In genomic region chr2:227402959-227403358, GRCh38 we compare ENCODE assay signal across 25 cellular contexts. TPM values are rescaled to one million over a fixed set of nuclear protein-coding genes. Genes with fewer than 3 reads are reported as not detected.
DNase-seq lines count a peak whose midpoint lies in the region; ATAC-seq, FAIRE-seq and TF ChIP-seq lines count a peak whose summit lies in the region.
"Had no signal": no experiment of that assay in that cellular context is flagged by ENCODE, and none has a peak within 500 bp of the region (broad histone marks: within the 10 kb centered on the region; RNA-seq: fewer than 3 reads in every experiment).

No MANE protein-coding gene starts in this region.

- FAIRE-seq in bronchial epithelial cell (lab: Jason Lieb, UNC): no peak
- FAIRE-seq: keratinocyte had no signal

- DNase-seq in MCF 10A (ENCODE audit: unreplicated experiment) (peak; percentile 91), breast epithelium (ENCODE audit: low spot score in 2 of 2) (no peak), MG63 (peak; percentile 28), bronchial epithelial cell (ENCODE audit: low read depth) (peak; percentile 83), NCI-H128 (lab: John Stamatoyannopoulos, UW; ENCODE audit: unreplicated experiment) (no peak), OCI-M1 (lab: John Stamatoyannopoulos, UW) (no peak)
- DNase-seq in stimulated activated naive B cell treated with anti-CD40 and anti-IgM and Interleukin-4, amounts not matched to agents 10 μg/mL and 1 μg/mL and 100 μg/mL, for 72 hours: no peak
- DNase-seq in activated CD8-positive, alpha-beta memory T cell treated with anti-CD3 and anti-CD28 coated beads, Interleukin-2, amount 50 U/mL, for 4 hours: no peak
- DNase-seq: activated B cell treated with CpG ODN at 0.5 μM for 24 hours; activated T-cell treated with anti-CD3 and anti-CD28 coated beads, Interleukin-2, amount 50 U/mL, for 24 hours; C1 segment of cervical spinal cord; cerebellar nuclear complex; erythroblast; H7; lower lobe of right lung; NCI-H146; NCI-H2171; NCI-H526; stimulated activated CD4-positive, alpha-beta T cell treated with anti-CD3 and anti-CD28 coated beads, Interleukin-4, amount 100 ng/mL, for 4 hours; T1000 had no signal

- BruUV-seq in MCF 10A (replicated peaks; lab: Mats Ljungman, UMichigan): no TSS peak

- no peak for ATAC-seq in stimulated activated naive B cell treated with anti-CD40 and anti-IgM and Interleukin-4, amounts not matched to agents 10 μg/mL and 1 μg/mL and 100 μg/mL, for 72 hours (replicated peaks)
- ATAC-seq: lower lobe of right lung, Right ventricle myocardium inferior had no signal

- H3K36me3 Mint-ChIP-seq in MCF 10A (ENCODE audit: insufficient read depth, unreplicated experiment): no peaks in the 10 kb centered on the region
- peaks cover 0 to 8% of the 10 kb centered on the region in 2 donors for H3K36me3 Mint-ChIP-seq in stimulated activated naive B cell treated with anti-CD40 and anti-IgM and Interleukin-4, amounts not matched to agents 10 μg/mL and 1 μg/mL and 100 μg/mL, for 72 hours
- H3K36me3 Mint-ChIP-seq: activated naive CD8-positive, alpha-beta T cell; type B pancreatic cell had no signal

- no peaks in the 10 kb centered on the region for H3K4me1 ChIP-seq in breast epithelium

- no peaks in the 10 kb centered on the region for H3K27me3 Mint-ChIP-seq in MCF 10A (ENCODE audit: insufficient read depth, unreplicated experiment)
- peaks cover 0 to 3% of the 10 kb centered on the region in 2 donors for H3K27me3 Mint-ChIP-seq in stimulated activated naive B cell treated with anti-CD40 and anti-IgM and Interleukin-4, amounts not matched to agents 10 μg/mL and 1 μg/mL and 100 μg/mL, for 72 hours
- H3K27me3 Mint-ChIP-seq: activated B cell treated with CpG ODN at 0.5 μM for 24 hours; activated naive CD8-positive, alpha-beta T cell; activated T-cell treated with anti-CD3 and anti-CD28 coated beads, Interleukin-2, amount 50 U/mL, for 24 hours; type B pancreatic cell had no signal

- H3K27me3 ChIP-seq in breast epithelium: no peaks in the 10 kb centered on the region
- H3K27me3 ChIP-seq in MG63: no peaks in the 10 kb centered on the region
- no peaks in the 10 kb centered on the region for H3K27me3 ChIP-seq in bronchial epithelial cell (ENCODE audit: control insufficient read depth, insufficient read depth, low read length)

- TF ChIP-seq CTCF in MCF 10A (IDR thresholded peaks at IDR 0.05; ENCODE audit: unreplicated experiment) (no peak), breast epithelium (IDR thresholded peaks at IDR 0.05) (no peak), bronchial epithelial cell (IDR thresholded peaks at IDR 0.05; ENCODE audit: insufficient read depth, low read length, severe bottlenecking) (no peak)

- H3K4me1 Mint-ChIP-seq in MCF 10A (ENCODE audit: insufficient read depth, unreplicated experiment): peaks cover 34% of the 10 kb centered on the region
- H3K4me1 Mint-ChIP-seq in stimulated activated naive B cell treated with anti-CD40 and anti-IgM and Interleukin-4, amounts not matched to agents 10 μg/mL and 1 μg/mL and 100 μg/mL, for 72 hours: peaks cover 44 to 68% of the 10 kb centered on the region in 2 donors

- CTCF ChIA-PET in MCF 10A (lab: Yijun Ruan, JAX): interaction anchor here (1.3 to 2.9 kb wide), 2 partner anchors 256 to 363 kb away, joined by 5 to 20 read pairs; no protein-coding TSS in a partner anchor

- no peaks in the 10 kb centered on the region for H3K9me3 Mint-ChIP-seq in MCF 10A (ENCODE audit: unreplicated experiment)
- H3K9me3 Mint-ChIP-seq in stimulated activated naive B cell treated with anti-CD40 and anti-IgM and Interleukin-4, amounts not matched to agents 10 μg/mL and 1 μg/mL and 100 μg/mL, for 72 hours: no peaks in the 10 kb centered on the region
- H3K9me3 Mint-ChIP-seq: activated B cell treated with CpG ODN at 0.5 μM for 24 hours; activated T-cell treated with anti-CD3 and anti-CD28 coated beads, Interleukin-2, amount 50 U/mL, for 24 hours; type B pancreatic cell had no signal

- H3K4me3 Mint-ChIP-seq in MCF 10A (ENCODE audit: unreplicated experiment): no peak overlapping the region
- peak overlapping the region; percentile 11 to 18 for H3K4me3 Mint-ChIP-seq in stimulated activated naive B cell treated with anti-CD40 and anti-IgM and Interleukin-4, amounts not matched to agents 10 μg/mL and 1 μg/mL and 100 μg/mL, for 72 hours
- H3K4me3 Mint-ChIP-seq: activated B cell treated with CpG ODN at 0.5 μM for 24 hours; activated naive CD8-positive, alpha-beta T cell; activated T-cell treated with anti-CD3 and anti-CD28 coated beads, Interleukin-2, amount 50 U/mL, for 24 hours; type B pancreatic cell had no signal

- H3K9me3 ChIP-seq in breast epithelium (no peaks in the 10 kb centered on the region), MG63 (no peaks in the 10 kb centered on the region)
- H3K9me3 ChIP-seq: lower lobe of right lung had no signal

- H3K36me3 ChIP-seq in breast epithelium: no peaks in the 10 kb centered on the region
- H3K36me3 ChIP-seq in MG63: no peaks in the 10 kb centered on the region
- H3K36me3 ChIP-seq in bronchial epithelial cell (ENCODE audit: control insufficient read depth, insufficient read depth, low read length): no peaks in the 10 kb centered on the region
- H3K36me3 ChIP-seq: lower lobe of right lung had no signal

- peak overlapping the region; percentile 3 for H3K27ac Mint-ChIP-seq in MCF 10A (ENCODE audit: low read depth, unreplicated experiment)
- peak overlapping the region; percentile 77 for H3K27ac Mint-ChIP-seq in stimulated activated naive B cell treated with anti-CD40 and anti-IgM and Interleukin-4, amounts not matched to agents 10 μg/mL and 1 μg/mL and 100 μg/mL, for 72 hours
- H3K27ac Mint-ChIP-seq: activated B cell treated with CpG ODN at 0.5 μM for 24 hours; activated naive CD8-positive, alpha-beta T cell; activated T-cell treated with anti-CD3 and anti-CD28 coated beads, Interleukin-2, amount 50 U/mL, for 24 hours; type B pancreatic cell had no signal

- intact Hi-C loops in MCF 10A (cut with micrococcal nuclease) (loop anchor here (10.0 kb wide), 2 partner anchors 162 to 278 kb away; no protein-coding TSS in a partner anchor), breast epithelium (cut with DNase I; ENCODE audit: low total_unique reads) (loop anchor here (10.0 kb wide), 1 partner anchor 362 kb away; no protein-coding TSS in a partner anchor)

- no peak for TF ChIP-seq POLR2A in breast epithelium (IDR thresholded peaks at IDR 0.05)

- POLR2A ChIA-PET in MCF 10A (lab: Yijun Ruan, JAX): no interaction called here

- H3K4me3 ChIP-seq in breast epithelium: no peak overlapping the region
- no peak overlapping the region for H3K4me3 ChIP-seq in MG63
- no peak overlapping the region for H3K4me3 ChIP-seq in bronchial epithelial cell (ENCODE audit: low read depth, low read length)
- H3K4me3 ChIP-seq: lower lobe of right lung, smooth muscle cell had no signal

- no peak overlapping the region for H3K27ac ChIP-seq in breast epithelium
- H3K27ac ChIP-seq: lower lobe of right lung had no signal

RNA-seq across cellular contexts. Expression of gene SCYGR1, which starts 15.2 kb away (rescaled TPM):
- not detected in 2 replicates for total RNA-seq in MCF 10A (2022)
- not detected for total RNA-seq in breast epithelium
- not detected in 2 replicates for total RNA-seq in MG63 (2014; rRNA removed; shearing (Covaris generic); ENCODE audit: low replicate concordance)
- total RNA-seq in bronchial epithelial cell: not detected in 2 replicates
- total RNA-seq: activated B cell treated with CpG ODN at 0.5 μM for 24 hours, H7, lower lobe of right lung, Right ventricle myocardium inferior, smooth muscle cell had no signal

RNA-seq across cellular contexts. Expression of gene TM4SF20, which starts 23.9 kb away (rescaled TPM):
- total RNA-seq in MCF 10A (2022) (not detected in 2 replicates), breast epithelium (not detected), bronchial epithelial cell (not detected in 2 replicates)
- total RNA-seq in MG63 (2014; rRNA removed; shearing (Covaris generic); ENCODE audit: low replicate concordance): not detected in 2 replicates
- total RNA-seq: activated B cell treated with CpG ODN at 0.5 μM for 24 hours, H7, lower lobe of right lung, Right ventricle myocardium inferior, smooth muscle cell had no signal

Comparison
In these comparisons a context has a peak if more than half of its experiments do, and no peak if none do; other contexts are left out.
1. DNase-seq: peak in MCF 10A (single experiment), MG63 (single experiment) and bronchial epithelial cell (single experiment); none in breast epithelium (0 of 2), stimulated activated naive B cell treated with anti-CD40 and anti-IgM and Interleukin-4, amounts not matched to agents 10 μg/mL and 1 μg/mL and 100 μg/mL, for 72 hours (single experiment), activated CD8-positive, alpha-beta memory T cell treated with anti-CD3 and anti-CD28 coated beads, Interleukin-2, amount 50 U/mL, for 4 hours (single experiment), NCI-H128 (single experiment) and OCI-M1 (single experiment).